Comparison of ENCODE assay signal across 8 cellular contexts in genomic region chr13:50244913-50245574, GRCh38.
DNase-seq lines count a peak whose midpoint lies in the region; ATAC-seq and TF ChIP-seq lines count a peak whose summit lies in the region.

No MANE protein-coding gene starts in this region.

- H3K4me3 ChIP-seq in fibroblast of villous mesenchyme (ENCODE audit: low read depth, low read length), result no peak overlapping the region

- H3K9me3 Mint-ChIP-seq in activated CD4-positive, alpha-beta T cell treated with anti-CD3 and anti-CD28 coated beads, Interleukin-2, amount 10 ng/mL, durations not matched to agents 7 days and 5 days, result peaks cover 3% of the 10 kb centered on the region

- POLR2A ChIA-PET in activated CD4-positive, alpha-beta T cell treated with anti-CD3 and anti-CD28 coated beads, Interleukin-2, amount 10 ng/mL, durations not matched to agents 7 days and 5 days (lab: Charles Lee), result interaction anchor here (1.0 to 1.3 kb wide), 2 partner anchors 22 to 122 kb away, joined by 3 read pairs; no protein-coding TSS in a partner anchor

- TF ChIP-seq CTCF in fibroblast of villous mesenchyme (IDR thresholded peaks at IDR 0.05; ENCODE audit: insufficient read depth, low read depth, low read length), result no peak

- H3K4me1 Mint-ChIP-seq in activated CD4-positive, alpha-beta T cell treated with anti-CD3 and anti-CD28 coated beads, Interleukin-2, amount 10 ng/mL, durations not matched to agents 7 days and 5 days, result peaks cover 23% of the 10 kb centered on the region

- H3K27me3 Mint-ChIP-seq in activated CD4-positive, alpha-beta T cell treated with anti-CD3 and anti-CD28 coated beads, Interleukin-2, amount 10 ng/mL, durations not matched to agents 7 days and 5 days, result peaks cover 37% of the 10 kb centered on the region

- no peak overlapping the region for H3K27ac Mint-ChIP-seq in activated CD4-positive, alpha-beta T cell treated with anti-CD3 and anti-CD28 coated beads, Interleukin-2, amount 10 ng/mL, durations not matched to agents 7 days and 5 days

- peak; percentile 87 for ATAC-seq in GM21390 (IDR thresholded peaks at IDR 0.05; ENCODE audit: unreplicated experiment)

- CTCF ChIA-PET in activated CD4-positive, alpha-beta T cell treated with anti-CD3 and anti-CD28 coated beads, Interleukin-2, amount 10 ng/mL, durations not matched to agents 7 days and 5 days (lab: Charles Lee), result interaction anchor here (1.1 kb wide), 1 partner anchor 9 kb away, joined by 4 read pairs; no protein-coding TSS in a partner anchor

- H3K36me3 Mint-ChIP-seq in activated CD4-positive, alpha-beta T cell treated with anti-CD3 and anti-CD28 coated beads, Interleukin-2, amount 10 ng/mL, durations not matched to agents 7 days and 5 days (ENCODE audit: low read depth), result peaks cover 3% of the 10 kb centered on the region

- DNase-seq in DMS53 (lab: John Stamatoyannopoulos, UW) (peak; percentile 92), HPDE6-E6E7 (ENCODE audit: extremely low spot score) (peak; percentile 29), fibroblast of villous mesenchyme (ENCODE audit: low read depth) (peak; percentile 87), GF-D8 (lab: John Stamatoyannopoulos, UW) (no peak), cortex of kidney (lab: John Stamatoyannopoulos, UW) (no peak)
- DNase-seq in activated CD4-positive, alpha-beta T cell treated with anti-CD3 and anti-CD28 coated beads, Interleukin-2, amount 10 ng/mL, durations not matched to agents 7 days and 5 days, result peak; percentile 32
- DNase-seq in stimulated activated CD8-positive, alpha-beta memory T cell treated with anti-CD3 and anti-CD28 coated beads, Interleukin-12 subunit alpha, Interleukin-12 subunit beta, amount 100 ng/mL, for 4 hours (ENCODE audit: low read depth), result peak; percentile 11

- no peak overlapping the region for H3K4me3 Mint-ChIP-seq in activated CD4-positive, alpha-beta T cell treated with anti-CD3 and anti-CD28 coated beads, Interleukin-2, amount 10 ng/mL, durations not matched to agents 7 days and 5 days

Comparison
In these comparisons a context has a peak if more than half of its experiments do, and no peak if none do; other contexts are left out.
1. DNase-seq: peak in DMS53 (single experiment), HPDE6-E6E7 (single experiment), activated CD4-positive, alpha-beta T cell treated with anti-CD3 and anti-CD28 coated beads, Interleukin-2, amount 10 ng/mL, durations not matched to agents 7 days and 5 days (single experiment), fibroblast of villous mesenchyme (single experiment) and stimulated activated CD8-positive, alpha-beta memory T cell treated with anti-CD3 and anti-CD28 coated beads, Interleukin-12 subunit alpha, Interleukin-12 subunit beta, amount 100 ng/mL, for 4 hours (single experiment); none in GF-D8 (single experiment) and cortex of kidney (single experiment).